ENCODE assay signal across 1 cellular context in the genomic region with DNA sequence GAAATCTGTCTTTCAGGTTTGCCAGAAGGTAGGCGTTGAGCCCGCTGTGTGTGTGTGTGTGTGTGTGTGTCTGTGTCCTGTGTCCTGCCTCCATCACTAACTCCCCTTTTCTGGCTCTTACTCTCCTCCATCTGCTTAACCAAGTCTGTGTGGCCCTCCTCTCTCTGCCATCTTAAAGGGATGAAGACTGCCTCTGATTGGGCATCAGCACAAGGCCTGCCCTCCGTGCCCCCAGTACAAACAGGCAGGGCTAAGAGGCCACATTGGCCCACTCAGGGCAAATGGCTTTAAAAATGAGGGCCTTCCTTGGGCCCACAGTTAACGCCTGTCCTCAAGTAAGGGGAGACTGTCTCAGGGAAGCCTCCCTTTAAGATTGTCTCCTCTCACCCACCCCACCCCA.
TF ChIP-seq lines count a peak whose summit lies in the region.

No MANE protein-coding gene starts in this region.

TF ChIP-seq in H1, 55 proteins besides CTCF, POLR2A, EP300 and RAD21:
- TF ChIP-seq, protein P1, sequence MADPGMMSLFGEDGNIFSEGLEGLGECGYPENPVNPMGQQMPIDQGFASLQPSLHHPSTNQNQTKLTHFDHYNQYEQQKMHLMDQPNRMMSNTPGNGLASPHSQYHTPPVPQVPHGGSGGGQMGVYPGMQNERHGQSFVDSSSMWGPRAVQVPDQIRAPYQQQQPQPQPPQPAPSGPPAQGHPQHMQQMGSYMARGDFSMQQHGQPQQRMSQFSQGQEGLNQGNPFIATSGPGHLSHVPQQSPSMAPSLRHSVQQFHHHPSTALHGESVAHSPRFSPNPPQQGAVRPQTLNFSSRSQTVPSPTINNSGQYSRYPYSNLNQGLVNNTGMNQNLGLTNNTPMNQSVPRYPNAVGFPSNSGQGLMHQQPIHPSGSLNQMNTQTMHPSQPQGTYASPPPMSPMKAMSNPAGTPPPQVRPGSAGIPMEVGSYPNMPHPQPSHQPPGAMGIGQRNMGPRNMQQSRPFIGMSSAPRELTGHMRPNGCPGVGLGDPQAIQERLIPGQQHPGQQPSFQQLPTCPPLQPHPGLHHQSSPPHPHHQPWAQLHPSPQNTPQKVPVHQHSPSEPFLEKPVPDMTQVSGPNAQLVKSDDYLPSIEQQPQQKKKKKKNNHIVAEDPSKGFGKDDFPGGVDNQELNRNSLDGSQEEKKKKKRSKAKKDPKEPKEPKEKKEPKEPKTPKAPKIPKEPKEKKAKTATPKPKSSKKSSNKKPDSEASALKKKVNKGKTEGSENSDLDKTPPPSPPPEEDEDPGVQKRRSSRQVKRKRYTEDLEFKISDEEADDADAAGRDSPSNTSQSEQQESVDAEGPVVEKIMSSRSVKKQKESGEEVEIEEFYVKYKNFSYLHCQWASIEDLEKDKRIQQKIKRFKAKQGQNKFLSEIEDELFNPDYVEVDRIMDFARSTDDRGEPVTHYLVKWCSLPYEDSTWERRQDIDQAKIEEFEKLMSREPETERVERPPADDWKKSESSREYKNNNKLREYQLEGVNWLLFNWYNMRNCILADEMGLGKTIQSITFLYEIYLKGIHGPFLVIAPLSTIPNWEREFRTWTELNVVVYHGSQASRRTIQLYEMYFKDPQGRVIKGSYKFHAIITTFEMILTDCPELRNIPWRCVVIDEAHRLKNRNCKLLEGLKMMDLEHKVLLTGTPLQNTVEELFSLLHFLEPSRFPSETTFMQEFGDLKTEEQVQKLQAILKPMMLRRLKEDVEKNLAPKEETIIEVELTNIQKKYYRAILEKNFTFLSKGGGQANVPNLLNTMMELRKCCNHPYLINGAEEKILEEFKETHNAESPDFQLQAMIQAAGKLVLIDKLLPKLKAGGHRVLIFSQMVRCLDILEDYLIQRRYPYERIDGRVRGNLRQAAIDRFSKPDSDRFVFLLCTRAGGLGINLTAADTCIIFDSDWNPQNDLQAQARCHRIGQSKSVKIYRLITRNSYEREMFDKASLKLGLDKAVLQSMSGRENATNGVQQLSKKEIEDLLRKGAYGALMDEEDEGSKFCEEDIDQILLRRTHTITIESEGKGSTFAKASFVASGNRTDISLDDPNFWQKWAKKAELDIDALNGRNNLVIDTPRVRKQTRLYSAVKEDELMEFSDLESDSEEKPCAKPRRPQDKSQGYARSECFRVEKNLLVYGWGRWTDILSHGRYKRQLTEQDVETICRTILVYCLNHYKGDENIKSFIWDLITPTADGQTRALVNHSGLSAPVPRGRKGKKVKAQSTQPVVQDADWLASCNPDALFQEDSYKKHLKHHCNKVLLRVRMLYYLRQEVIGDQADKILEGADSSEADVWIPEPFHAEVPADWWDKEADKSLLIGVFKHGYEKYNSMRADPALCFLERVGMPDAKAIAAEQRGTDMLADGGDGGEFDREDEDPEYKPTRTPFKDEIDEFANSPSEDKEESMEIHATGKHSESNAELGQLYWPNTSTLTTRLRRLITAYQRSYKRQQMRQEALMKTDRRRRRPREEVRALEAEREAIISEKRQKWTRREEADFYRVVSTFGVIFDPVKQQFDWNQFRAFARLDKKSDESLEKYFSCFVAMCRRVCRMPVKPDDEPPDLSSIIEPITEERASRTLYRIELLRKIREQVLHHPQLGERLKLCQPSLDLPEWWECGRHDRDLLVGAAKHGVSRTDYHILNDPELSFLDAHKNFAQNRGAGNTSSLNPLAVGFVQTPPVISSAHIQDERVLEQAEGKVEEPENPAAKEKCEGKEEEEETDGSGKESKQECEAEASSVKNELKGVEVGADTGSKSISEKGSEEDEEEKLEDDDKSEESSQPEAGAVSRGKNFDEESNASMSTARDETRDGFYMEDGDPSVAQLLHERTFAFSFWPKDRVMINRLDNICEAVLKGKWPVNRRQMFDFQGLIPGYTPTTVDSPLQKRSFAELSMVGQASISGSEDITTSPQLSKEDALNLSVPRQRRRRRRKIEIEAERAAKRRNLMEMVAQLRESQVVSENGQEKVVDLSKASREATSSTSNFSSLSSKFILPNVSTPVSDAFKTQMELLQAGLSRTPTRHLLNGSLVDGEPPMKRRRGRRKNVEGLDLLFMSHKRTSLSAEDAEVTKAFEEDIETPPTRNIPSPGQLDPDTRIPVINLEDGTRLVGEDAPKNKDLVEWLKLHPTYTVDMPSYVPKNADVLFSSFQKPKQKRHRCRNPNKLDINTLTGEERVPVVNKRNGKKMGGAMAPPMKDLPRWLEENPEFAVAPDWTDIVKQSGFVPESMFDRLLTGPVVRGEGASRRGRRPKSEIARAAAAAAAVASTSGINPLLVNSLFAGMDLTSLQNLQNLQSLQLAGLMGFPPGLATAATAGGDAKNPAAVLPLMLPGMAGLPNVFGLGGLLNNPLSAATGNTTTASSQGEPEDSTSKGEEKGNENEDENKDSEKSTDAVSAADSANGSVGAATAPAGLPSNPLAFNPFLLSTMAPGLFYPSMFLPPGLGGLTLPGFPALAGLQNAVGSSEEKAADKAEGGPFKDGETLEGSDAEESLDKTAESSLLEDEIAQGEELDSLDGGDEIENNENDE (IDR thresholded peaks at IDR 0.05; ENCODE audit: insufficient replicate concordance, low read length), result no peak
TF ChIP-seq in H1: peak in this region for 0.
